In the genomic region with DNA sequence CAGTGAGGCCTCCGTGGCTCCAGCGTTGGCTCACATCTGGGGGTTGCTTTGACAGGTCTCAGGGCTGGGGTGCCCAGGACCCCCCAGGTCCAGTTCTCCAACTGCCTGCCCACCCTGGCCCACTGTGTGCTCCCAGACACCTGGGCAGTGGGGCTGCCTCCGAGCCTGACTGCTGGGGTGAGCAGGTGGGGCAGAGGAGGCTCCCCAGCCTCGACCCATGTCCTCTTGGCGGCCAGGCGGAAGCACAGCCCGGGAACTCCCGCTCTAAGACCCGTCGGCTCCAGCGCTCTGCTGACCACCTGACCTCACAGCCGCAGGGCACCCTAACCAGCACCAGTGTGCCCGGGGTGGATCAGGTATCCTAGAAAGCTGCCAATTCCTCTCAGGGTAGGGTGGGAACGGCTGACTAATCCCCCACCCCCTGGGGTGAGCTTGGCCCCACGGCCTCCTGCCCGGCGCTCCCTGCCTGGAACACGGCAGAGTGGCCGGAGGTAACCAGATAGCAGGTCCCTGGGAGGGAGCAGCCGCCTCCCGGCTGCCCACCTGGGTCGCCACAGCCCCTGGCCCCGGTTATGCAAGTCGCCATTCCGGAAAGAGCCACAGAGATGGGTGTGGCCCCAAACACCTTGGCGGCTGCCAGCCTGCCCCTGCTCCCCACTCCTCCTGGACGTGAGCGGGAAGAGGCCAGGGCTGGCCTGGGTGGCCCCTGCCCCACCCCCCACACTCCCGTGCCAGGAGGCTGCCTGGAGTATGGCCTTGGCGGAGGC, we compare ENCODE assay signal across 16 cellular contexts. TPM values are rescaled to one million over a fixed set of nuclear protein-coding genes. Genes with fewer than 3 reads are reported as not detected.
A peak's percentile ranks its signal among the peaks of the same experiment; 100 is the strongest.
DNase-seq lines count a peak whose midpoint lies in the region; ATAC-seq and TF ChIP-seq lines count a peak whose summit lies in the region.
"Had no signal": no experiment of that assay in that cellular context is flagged by ENCODE, and none has a peak within 500 bp of the region (broad histone marks: within the 10 kb centered on the region; RNA-seq: fewer than 3 reads in every experiment).

No MANE protein-coding gene starts in this region.

- no peak overlapping the region for H3K27ac ChIP-seq in spleen
- H3K27ac ChIP-seq: uterus had no signal

- no peak for TF ChIP-seq POLR2A in spleen (IDR thresholded peaks at IDR 0.05)

- no peak overlapping the region for H3K4me3 ChIP-seq in spleen
- H3K4me3 ChIP-seq: HAP-1, uterus had no signal

- WGBS in spleen, 5 donors = 71 to 90% (median 76%) methylated on average over 2 to 30 of the region's 30 CpGs

- TF ChIP-seq CTCF in spleen (IDR thresholded peaks at IDR 0.05 in 8 of 11, conservative IDR thresholded peaks at IDR 0.05 in 3 of 11) = peak in 1 of 11 experiments; percentile 20

- peaks cover 0 to 10% (median 8%) of the 10 kb centered on the region in 6 donors for H3K4me1 ChIP-seq in spleen
- H3K4me1 ChIP-seq: HAP-1, uterus had no signal

- H3K36me3 Mint-ChIP-seq in activated T-cell treated with anti-CD3 and anti-CD28 coated beads, Interleukin-2, amount 50 U/mL, for 4 hours (ENCODE audit: insufficient read depth) = no peaks in the 10 kb centered on the region

- H3K4me3 Mint-ChIP-seq in activated T-cell treated with anti-CD3 and anti-CD28 coated beads, Interleukin-2, amount 50 U/mL, for 4 hours = no peak overlapping the region
- H3K4me3 Mint-ChIP-seq: activated B cell treated with CpG ODN at 0.5 μM for 24 hours had no signal

- no peaks in the 10 kb centered on the region for H3K9me3 ChIP-seq in spleen
- H3K9me3 ChIP-seq: HAP-1, uterus had no signal

- H3K4me1 Mint-ChIP-seq in activated T-cell treated with anti-CD3 and anti-CD28 coated beads, Interleukin-2, amount 50 U/mL, for 4 hours (ENCODE audit: low read depth) = no peaks in the 10 kb centered on the region
- H3K4me1 Mint-ChIP-seq: activated B cell treated with CpG ODN at 0.5 μM for 24 hours had no signal

- intact Hi-C loops in spleen (cut with DNase I; ENCODE audit: low total_unique reads) = loop anchor here (5.0 to 10.0 kb wide), 2 partner anchors 314 to 371 kb away; a partner anchor contains a TSS

- no peaks in the 10 kb centered on the region for H3K36me3 ChIP-seq in spleen
- H3K36me3 ChIP-seq: HAP-1, uterus had no signal

- DNase-seq in activated T-cell treated with anti-CD3 and anti-CD28 coated beads, Interleukin-2, amount 50 U/mL, for 4 hours = peak; percentile 4
- DNase-seq in activated T-cell treated with anti-CD3 and anti-CD28 coated beads, Interleukin-2, amount 50 U/mL, for 1 hour = no peak
- peak; percentile 16 for DNase-seq in NCI-H69 (lab: John Stamatoyannopoulos, UW)
- DNase-seq in iPS-NIHi11 (ENCODE audit: low spot score) = peak; percentile 51
- DNase-seq in spleen = peak; percentile 71
- DNase-seq in C1 segment of cervical spinal cord (lab: John Stamatoyannopoulos, UW) = no peak
- DNase-seq in activated CD4-positive, CD25-positive, alpha-beta regulatory T cell (lab: John Stamatoyannopoulos, UW) = no peak
- DNase-seq: DMS153, NCI-H748 treated with DMSO at 0.1 percent for 48 hours had no signal

- peaks cover 2% of the 10 kb centered on the region for H3K27me3 Mint-ChIP-seq in activated T-cell treated with anti-CD3 and anti-CD28 coated beads, Interleukin-2, amount 50 U/mL, for 4 hours (ENCODE audit: low read depth)
- H3K27me3 Mint-ChIP-seq: activated B cell treated with CpG ODN at 0.5 μM for 24 hours had no signal

- peaks cover 0 to 50% (median 18%) of the 10 kb centered on the region in 7 donors for H3K27me3 ChIP-seq in spleen (replicated peaks in 1 of 7)

- no peaks in the 10 kb centered on the region for H3K9me3 Mint-ChIP-seq in activated T-cell treated with anti-CD3 and anti-CD28 coated beads, Interleukin-2, amount 50 U/mL, for 4 hours
- H3K9me3 Mint-ChIP-seq: activated B cell treated with CpG ODN at 0.5 μM for 24 hours had no signal

- ATAC-seq in activated T-cell treated with anti-CD3 and anti-CD28 coated beads, Interleukin-2, amount 50 U/mL, for 4 hours = no peak
- ATAC-seq in HG03460 (IDR thresholded peaks at IDR 0.05; ENCODE audit: unreplicated experiment) = no peak

RNA-seq across cellular contexts. Expression of a gene that starts 19.2 kb away (rescaled TPM):
- total RNA-seq in activated T-cell treated with anti-CD3 and anti-CD28 coated beads, Interleukin-2, amount 50 U/mL, for 4 hours = 1 to 10 TPM; 1.1 to 2.2 (median 1.4) TPM
- under 1 TPM in 1 of 7 donors, not detected in 6; 0.09 TPM for total RNA-seq in spleen
- polyA plus RNA-seq in spleen = under 1 TPM in 2 of 3 donors, not detected in 1; under 0.01 TPM
- total RNA-seq: activated B cell treated with CpG ODN at 0.5 μM for 24 hours had no signal
- polyA plus RNA-seq: AG04450 had no signal

RNA-seq across cellular contexts. Expression of a gene that starts 45.9 kb away (rescaled TPM):
- under 1 TPM in 2 of 3 donors, not detected in 1; under 0.01 TPM for total RNA-seq in activated T-cell treated with anti-CD3 and anti-CD28 coated beads, Interleukin-2, amount 50 U/mL, for 4 hours
- not detected for total RNA-seq in spleen
- polyA plus RNA-seq in spleen = under 1 TPM in 2 of 3 donors, not detected in 1; under 0.01 TPM
- total RNA-seq: activated B cell treated with CpG ODN at 0.5 μM for 24 hours, liver, SK-MEL-5 had no signal
- polyA plus RNA-seq: liver had no signal

Comparison
In these comparisons a context has a peak if more than half of its experiments do, and no peak if none do; other contexts are left out.
1. DNase-seq: peak in activated T-cell treated with anti-CD3 and anti-CD28 coated beads, Interleukin-2, amount 50 U/mL, for 4 hours (single experiment), NCI-H69 (single experiment), iPS-NIHi11 (single experiment) and spleen (single experiment); none in activated T-cell treated with anti-CD3 and anti-CD28 coated beads, Interleukin-2, amount 50 U/mL, for 1 hour (single experiment), C1 segment of cervical spinal cord (0 of 14) and activated CD4-positive, CD25-positive, alpha-beta regulatory T cell (0 of 4).